ENCODE assay signal across 18 cellular contexts in genomic region chr6:170135041-170135440, GRCh38.
"Had no signal": no experiment of that assay in that cellular context is flagged by ENCODE, and none has a peak within 500 bp of the region (broad histone marks: within the 10 kb centered on the region; RNA-seq: fewer than 3 reads in every experiment).

No MANE protein-coding gene starts in this region.

- H3K27ac Mint-ChIP-seq: activated naive CD8-positive, alpha-beta T cell treated with anti-CD3 and anti-CD28 coated beads, Interleukin-2, amount 10 ng/mL, durations not matched to agents 7 days and 5 days; memory B cell; naive B cell; stimulated activated naive CD8-positive, alpha-beta T cell treated with anti-CD3 and anti-CD28 coated beads, Interleukin-15, Interleukin-2, amounts not matched to agents 100 ng/mL and 50 ng/mL, for 24 hours; T-helper 1 cell treated with Interleukin-12 subunit alpha and Interleukin-12 subunit beta and Interleukin-4 antibody, amounts not matched to agents 30 μg/mL and 1 μg/mL, for 36 hours had no signal

- ATAC-seq: foreskin keratinocyte, mucosa of descending colon had no signal

- H3K4me3 Mint-ChIP-seq: activated naive CD8-positive, alpha-beta T cell treated with anti-CD3 and anti-CD28 coated beads, Interleukin-2, amount 10 ng/mL, durations not matched to agents 7 days and 5 days; memory B cell; naive B cell; stimulated activated naive CD8-positive, alpha-beta T cell treated with anti-CD3 and anti-CD28 coated beads, Interleukin-15, Interleukin-2, amounts not matched to agents 100 ng/mL and 50 ng/mL, for 24 hours; T-helper 1 cell treated with Interleukin-12 subunit alpha and Interleukin-12 subunit beta and Interleukin-4 antibody, amounts not matched to agents 30 μg/mL and 1 μg/mL, for 36 hours had no signal

- H3K36me3 Mint-ChIP-seq: activated naive CD8-positive, alpha-beta T cell treated with anti-CD3 and anti-CD28 coated beads, Interleukin-2, amount 10 ng/mL, durations not matched to agents 7 days and 5 days; memory B cell; naive B cell had no signal

- H3K9me3 ChIP-seq: mucosa of descending colon, neutrophil, pancreas had no signal

- H3K36me3 ChIP-seq: neutrophil, pancreas, tibial nerve had no signal

- H3K27ac ChIP-seq: foreskin keratinocyte, neutrophil, tibial nerve had no signal

- H3K27me3 Mint-ChIP-seq: activated naive CD8-positive, alpha-beta T cell treated with anti-CD3 and anti-CD28 coated beads, Interleukin-2, amount 10 ng/mL, durations not matched to agents 7 days and 5 days; stimulated activated naive CD8-positive, alpha-beta T cell treated with anti-CD3 and anti-CD28 coated beads, Interleukin-15, Interleukin-2, amounts not matched to agents 100 ng/mL and 50 ng/mL, for 24 hours had no signal

- H3K4me1 ChIP-seq: foreskin keratinocyte, pancreas had no signal

- DNase-seq: activated CD4-positive, alpha-beta T cell treated with anti-CD3 and anti-CD28 coated beads, Interleukin-2, amount 50 U/mL, for 1 hour; activated CD8-positive, alpha-beta memory T cell treated with anti-CD3 and anti-CD28 coated beads, Interleukin-2, amount 50 U/mL, for 4 hours; activated T-cell treated with anti-CD3 and anti-CD28 coated beads, Interleukin-2, amount 50 U/mL, for 48 hours; amygdala; caudate nucleus; foreskin keratinocyte; glutamatergic neuron; hippocampal formation; mucosa of descending colon; naive B cell; stimulated activated CD4-positive, alpha-beta T cell treated with anti-CD3 and anti-CD28 coated beads, Interleukin-2, amount 100 ng/mL, for 24 hours had no signal

- H3K4me3 ChIP-seq: mucosa of descending colon, pancreas, tibial nerve had no signal

- H3K27me3 ChIP-seq: foreskin keratinocyte, pancreas, tibial nerve had no signal

- H3K9me3 Mint-ChIP-seq: stimulated activated naive CD8-positive, alpha-beta T cell treated with anti-CD3 and anti-CD28 coated beads, Interleukin-15, Interleukin-2, amounts not matched to agents 100 ng/mL and 50 ng/mL, for 24 hours had no signal
